ENCODE assay signal across 7 cellular contexts in the genomic region with DNA sequence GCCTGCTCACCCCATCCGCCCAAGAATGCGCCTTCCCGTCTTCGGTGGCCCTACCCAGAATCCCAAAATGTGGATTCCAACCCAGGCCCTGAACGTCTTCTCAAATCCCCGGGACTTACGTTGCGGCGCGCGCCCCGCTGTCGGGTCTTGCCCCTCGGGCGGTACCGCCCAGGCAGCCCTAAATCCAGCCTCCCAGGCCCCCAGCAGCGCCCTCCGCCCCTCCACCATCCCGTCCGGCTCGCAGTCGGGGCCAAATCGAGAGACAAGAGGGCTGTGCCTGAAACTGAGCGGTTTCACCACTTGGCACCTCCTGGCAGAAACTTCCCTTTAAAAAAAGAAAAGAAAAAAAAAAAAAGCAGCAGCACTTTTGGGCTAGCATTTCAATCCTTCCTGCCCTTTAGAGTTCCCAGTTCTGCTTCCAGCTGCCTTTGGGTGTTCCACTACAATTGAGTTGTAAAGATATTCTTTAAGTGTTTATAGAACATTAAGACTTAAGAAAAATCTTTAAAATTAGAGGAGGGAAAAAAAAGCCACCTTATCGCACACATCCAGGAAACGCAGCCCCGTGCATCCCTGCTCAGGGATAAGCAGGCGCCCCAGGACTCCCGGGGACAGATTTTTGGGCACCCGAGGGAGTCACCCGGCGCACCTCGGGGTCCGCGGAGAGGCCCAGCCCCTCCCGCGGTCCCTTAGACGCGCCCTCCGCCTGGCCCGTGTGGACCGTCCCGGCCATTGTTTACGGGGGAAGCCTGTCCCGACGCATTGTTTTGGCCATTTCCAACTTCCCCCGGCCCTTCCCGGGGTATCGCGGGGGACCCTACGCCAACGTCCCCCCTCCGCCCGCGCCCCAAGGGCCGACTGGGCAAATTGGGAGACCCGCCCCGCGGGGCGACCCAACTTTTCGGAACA. TPM values are rescaled to one million over a fixed set of nuclear protein-coding genes. Genes with fewer than 3 reads are reported as not detected.
A peak's percentile ranks its signal among the peaks of the same experiment; 100 is the strongest.
DNase-seq lines count a peak whose midpoint lies in the region; ATAC-seq and TF ChIP-seq lines count a peak whose summit lies in the region.

No MANE protein-coding gene starts in this region.

- H3K27me3 Mint-ChIP-seq in activated naive CD4-positive, alpha-beta T cell treated with anti-CD3 and anti-CD28 coated beads, Interleukin-2, amount 50 U/mL, for 24 hours = no peaks in the 10 kb centered on the region

- H3K9me3 Mint-ChIP-seq in activated naive CD4-positive, alpha-beta T cell treated with anti-CD3 and anti-CD28 coated beads, Interleukin-2, amount 50 U/mL, for 24 hours = no peaks in the 10 kb centered on the region

- H3K27ac ChIP-seq in rectal smooth muscle tissue (ENCODE audit: low read depth, low read length) = no peak overlapping the region

- peak overlapping the region; percentile 94 for H3K4me2 ChIP-seq in Loucy (ENCODE audit: low read depth, low read length, poor library complexity, severe bottlenecking)

- H3K4me1 Mint-ChIP-seq in activated naive CD4-positive, alpha-beta T cell treated with anti-CD3 and anti-CD28 coated beads, Interleukin-2, amount 50 U/mL, for 24 hours = peaks cover 51% of the 10 kb centered on the region

- H3K4me3 ChIP-seq in Loucy (ENCODE audit: low read length, poor library complexity, severe bottlenecking) = peak overlapping the region; percentile 87
- peak overlapping the region; percentile 68 for H3K4me3 ChIP-seq in rectal smooth muscle tissue (ENCODE audit: low read length)

- peak overlapping the region; percentile 78 for H3K4me3 Mint-ChIP-seq in activated naive CD4-positive, alpha-beta T cell treated with anti-CD3 and anti-CD28 coated beads, Interleukin-2, amount 50 U/mL, for 24 hours

- in situ Hi-C loops in GM13977 (cut with MboI; ENCODE audit: low pct_unique_long_range_greater_than_20kb, low sequenced_read_pairs, unreplicated experiment) = no loop called here

- DNase-seq in GM13977 (ENCODE audit: low spot score) (peak; percentile 26), left cardiac atrium (peak; percentile 74), hippocampal formation (lab: John Stamatoyannopoulos, UW) (no peak)

- H3K4me1 ChIP-seq in Loucy (ENCODE audit: insufficient read depth, low read length, poor library complexity, severe bottlenecking) (peaks cover 38% of the 10 kb centered on the region), rectal smooth muscle tissue (ENCODE audit: control insufficient read depth, insufficient read depth, low read length) (no peaks in the 10 kb centered on the region)

- H3K9ac ChIP-seq in Loucy (ENCODE audit: low read depth, low read length, poor library complexity, severe bottlenecking) (peak overlapping the region; percentile 87), rectal smooth muscle tissue (ENCODE audit: low read length) (no peak overlapping the region)

- ATAC-seq in left cardiac atrium = peak; percentile 43 to 62
- ATAC-seq in GM18907 (IDR thresholded peaks at IDR 0.05; ENCODE audit: unreplicated experiment) = no peak

- no peaks in the 10 kb centered on the region for H3K27me3 ChIP-seq in Loucy (ENCODE audit: insufficient read depth, low read length, poor library complexity, severe bottlenecking)
- no peaks in the 10 kb centered on the region for H3K27me3 ChIP-seq in rectal smooth muscle tissue (ENCODE audit: control insufficient read depth, insufficient read depth, low read length)

- peaks cover 12% of the 10 kb centered on the region for H4K20me1 ChIP-seq in Loucy (ENCODE audit: insufficient read depth, low read length, poor library complexity, severe bottlenecking)

- no peaks in the 10 kb centered on the region for H3K9me3 ChIP-seq in Loucy (ENCODE audit: insufficient read depth, low read depth, low read length)

- peaks cover 7% of the 10 kb centered on the region; the same call in 1 of the 2 replicates for H3F3A ChIP-seq in Loucy (ENCODE audit: low read depth)

- no peak overlapping the region for H3K27ac Mint-ChIP-seq in activated naive CD4-positive, alpha-beta T cell treated with anti-CD3 and anti-CD28 coated beads, Interleukin-2, amount 50 U/mL, for 24 hours

- no peaks in the 10 kb centered on the region for H3K9me2 ChIP-seq in Loucy (replicated peaks; ENCODE audit: low read depth, low read length)

- H3K36me3 Mint-ChIP-seq in activated naive CD4-positive, alpha-beta T cell treated with anti-CD3 and anti-CD28 coated beads, Interleukin-2, amount 50 U/mL, for 24 hours = no peaks in the 10 kb centered on the region

- no peak overlapping the region for H2AFZ ChIP-seq in Loucy (ENCODE audit: low read length)

- H3K79me2 ChIP-seq in Loucy (ENCODE audit: insufficient read depth, low read length) = peaks cover 58% of the 10 kb centered on the region

- TF ChIP-seq CTCF in GM13977 (IDR thresholded peaks at IDR 0.05; ENCODE audit: extremely low read depth, insufficient read depth, missing control alignments) (no peak), Loucy (conservative IDR thresholded peaks at IDR 0.05; ENCODE audit: low read length) (no peak)

- intact Hi-C loops in left cardiac atrium (cut with DNase I) = no loop called here

- no peaks in the 10 kb centered on the region for H3K36me3 ChIP-seq in Loucy (ENCODE audit: insufficient read depth, low read length)
- no peaks in the 10 kb centered on the region for H3K36me3 ChIP-seq in rectal smooth muscle tissue (ENCODE audit: control insufficient read depth, insufficient read depth, low read length)

RNA-seq across cellular contexts. Expression of a gene that starts 57.6 kb away (rescaled TPM):
- 10 to 100 TPM in 1 of 2 donors, 1 to 10 TPM in 1; 7.2 to 15.9 TPM for total RNA-seq in left cardiac atrium

Comparison
In these comparisons a context has a peak if more than half of its experiments do, and no peak if none do; other contexts are left out.
1. DNase-seq: peak in GM13977 (single experiment) and left cardiac atrium (single experiment); none in hippocampal formation (0 of 2).